ENCODE assay signal across 26 cellular contexts in the genomic region with DNA sequence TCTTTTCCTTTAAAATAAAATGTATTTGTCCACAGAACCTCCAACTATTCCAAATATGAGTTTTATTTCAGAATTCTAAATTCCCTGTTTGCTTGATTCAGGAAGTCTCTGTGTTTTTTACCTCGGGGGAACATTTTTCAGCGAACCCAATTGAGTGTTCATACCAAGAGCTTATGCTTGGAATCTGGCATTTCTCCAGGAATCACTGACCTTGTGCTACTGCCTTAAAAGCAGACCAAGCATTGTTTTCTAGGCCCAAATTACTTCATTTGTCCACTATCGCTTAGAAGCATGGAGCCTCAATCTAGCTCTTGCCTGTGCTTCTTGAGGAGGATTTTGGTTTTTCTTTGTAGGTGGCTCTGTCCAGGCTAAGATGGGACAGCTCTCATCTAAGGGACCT. TPM values are rescaled to one million over a fixed set of nuclear protein-coding genes. Genes with fewer than 3 reads are reported as not detected.
A peak's percentile ranks its signal among the peaks of the same experiment; 100 is the strongest.
DNase-seq lines count a peak whose midpoint lies in the region; ATAC-seq, FAIRE-seq and TF ChIP-seq lines count a peak whose summit lies in the region.
"Had no signal": no experiment of that assay in that cellular context is flagged by ENCODE, and none has a peak within 500 bp of the region (broad histone marks: within the 10 kb centered on the region; RNA-seq: fewer than 3 reads in every experiment).

No MANE protein-coding gene starts in this region.

- no peak overlapping the region for H3K4me3 ChIP-seq in adipocyte (ENCODE audit: low read length)
- no peak overlapping the region for H3K4me3 ChIP-seq in endothelial cell of umbilical vein (replicated peaks in 1 of 3; ENCODE audit: insufficient read depth in 1 of 3, low read depth in 1 of 3, low read length in 3 of 3)
- H3K4me3 ChIP-seq: A549; BLaER1 treated with 17β-estradiol and CSF1 and Interleukin-3, amounts not matched to agents 10 nM and 100 nM; Peyer's patch had no signal

- no peak for TF ChIP-seq CTCF in endothelial cell of umbilical vein (IDR thresholded peaks at IDR 0.05; ENCODE audit: extremely low read depth in 1 of 2, insufficient read depth in 1 of 2, low read depth in 1 of 2, low read length in 2 of 2)
- no peak for TF ChIP-seq CTCF in GM13977 (IDR thresholded peaks at IDR 0.05; ENCODE audit: extremely low read depth, insufficient read depth, missing control alignments)

- TF ChIP-seq POLR2A in endothelial cell of umbilical vein (IDR thresholded peaks at IDR 0.05; ENCODE audit: low read depth, low read length): no peak

- DNase-seq in EL (peak; percentile 1), adipocyte (ENCODE audit: low read depth) (peak; percentile 40), endothelial cell of umbilical vein (ENCODE audit: low read depth, low spot score) (peak; percentile 9), myocyte (ENCODE audit: low read depth) (peak; percentile 1), DMS 273 (lab: John Stamatoyannopoulos, UW; ENCODE audit: unreplicated experiment) (no peak), GM13977 (ENCODE audit: low spot score) (no peak)
- no peak for DNase-seq in activated CD8-positive, alpha-beta memory T cell treated with anti-CD3 and anti-CD28 coated beads, Interleukin-2, amount 10 ng/mL, durations not matched to agents 7 days and 5 days
- DNase-seq: CD8-positive, alpha-beta memory T cell; DMS 273 treated with DMSO at 0.1 percent for 48 hours; HFFc6; Karpas-422; MM.1S; NCI-H1092 treated with DMSO at 0.1 percent for 48 hours; NCI-H1694 treated with DMSO at 0.1 percent for 48 hours; NCI-H2107; NCI-H345; NCI-H774; Peyer's patch; SHP77; SK-N-SH had no signal

- no peak for FAIRE-seq in endothelial cell of umbilical vein (lab: Jason Lieb, UNC)
- FAIRE-seq: A549, H54 had no signal

- H3K36me3 ChIP-seq in adipocyte (ENCODE audit: control insufficient read depth, insufficient read depth, low read length, severe bottlenecking): no peaks in the 10 kb centered on the region
- no peaks in the 10 kb centered on the region for H3K36me3 ChIP-seq in endothelial cell of umbilical vein (ENCODE audit: control insufficient read depth in 2 of 2, extremely low read depth in 1 of 2, insufficient read depth in 2 of 2, low read length in 2 of 2)
- H3K36me3 ChIP-seq: BLaER1 treated with 17β-estradiol and CSF1 and Interleukin-3, amounts not matched to agents 10 nM and 100 nM; Peyer's patch had no signal

- dilution Hi-C loops in endothelial cell of umbilical vein (cut with MboI; ENCODE audit: extremely low pct_ligation_motif_present, low sequenced_read_pairs): no loop called here

- H3K9me3 ChIP-seq in adipocyte (ENCODE audit: control insufficient read depth, low read length): no peaks in the 10 kb centered on the region
- H3K9me3 ChIP-seq in endothelial cell of umbilical vein (replicated peaks; ENCODE audit: control insufficient read depth, insufficient read depth, low read length): no peaks in the 10 kb centered on the region
- H3K9me3 ChIP-seq: A549, Peyer's patch, SK-N-SH had no signal

- H3K27me3 ChIP-seq in adipocyte (replicated peaks; ENCODE audit: control insufficient read depth, insufficient read depth, low read length) (no peaks in the 10 kb centered on the region), endothelial cell of umbilical vein (ENCODE audit: control insufficient read depth in 2 of 2, insufficient read depth in 2 of 2, low read length in 2 of 2) (no peaks in the 10 kb centered on the region)
- H3K27me3 ChIP-seq: BLaER1 treated with 17β-estradiol and CSF1 and Interleukin-3, amounts not matched to agents 10 nM and 100 nM; Peyer's patch had no signal

- H3K9me3 Mint-ChIP-seq in activated CD8-positive, alpha-beta memory T cell treated with anti-CD3 and anti-CD28 coated beads, Interleukin-2, amount 10 ng/mL, durations not matched to agents 7 days and 5 days (ENCODE audit: low read depth): no peaks in the 10 kb centered on the region
- H3K9me3 Mint-ChIP-seq: CD8-positive, alpha-beta memory T cell had no signal

- intact Hi-C loops in endothelial cell of umbilical vein (cut with micrococcal nuclease): no loop called here

- H3K4me2 ChIP-seq in endothelial cell of umbilical vein (ENCODE audit: insufficient read depth, low read length): no peak overlapping the region
- H3K4me2 ChIP-seq: A549, SK-N-SH had no signal

- H3K9me1 ChIP-seq in endothelial cell of umbilical vein (replicated peaks; ENCODE audit: control insufficient read depth, extremely low read depth, insufficient read depth, low read length): no peaks in the 10 kb centered on the region

- H3K79me2 ChIP-seq in endothelial cell of umbilical vein (ENCODE audit: control insufficient read depth, insufficient read depth, low read length): no peaks in the 10 kb centered on the region

- H3K27ac Mint-ChIP-seq in activated CD8-positive, alpha-beta memory T cell treated with anti-CD3 and anti-CD28 coated beads, Interleukin-2, amount 10 ng/mL, durations not matched to agents 7 days and 5 days: no peak overlapping the region
- H3K27ac Mint-ChIP-seq: HFFc6 had no signal

- POLR2A ChIA-PET in endothelial cell of umbilical vein (lab: Charles Lee): no interaction called here

- no peaks in the 10 kb centered on the region for H4K20me1 ChIP-seq in endothelial cell of umbilical vein (replicated peaks; ENCODE audit: control insufficient read depth, extremely low read depth, insufficient read depth, low read length)
- H4K20me1 ChIP-seq: BLaER1 treated with 17β-estradiol and CSF1 and Interleukin-3, amounts not matched to agents 10 nM and 100 nM had no signal

- no peak overlapping the region for H2AFZ ChIP-seq in endothelial cell of umbilical vein (ENCODE audit: low read depth, low read length)

- no peak for ATAC-seq in activated CD8-positive, alpha-beta memory T cell treated with anti-CD3 and anti-CD28 coated beads, Interleukin-2, amount 10 ng/mL, durations not matched to agents 7 days and 5 days
- ATAC-seq in GM19452 (IDR thresholded peaks at IDR 0.05; ENCODE audit: unreplicated experiment): no peak
- ATAC-seq: A549 had no signal

- H3K36me3 Mint-ChIP-seq in activated CD8-positive, alpha-beta memory T cell treated with anti-CD3 and anti-CD28 coated beads, Interleukin-2, amount 10 ng/mL, durations not matched to agents 7 days and 5 days: no peaks in the 10 kb centered on the region

- peaks cover 5% of the 10 kb centered on the region for H3K4me1 Mint-ChIP-seq in activated CD8-positive, alpha-beta memory T cell treated with anti-CD3 and anti-CD28 coated beads, Interleukin-2, amount 10 ng/mL, durations not matched to agents 7 days and 5 days

- in situ Hi-C loops in GM13977 (cut with MboI; ENCODE audit: low pct_unique_long_range_greater_than_20kb, low sequenced_read_pairs, unreplicated experiment): no loop called here

- H3K9ac ChIP-seq in adipocyte (ENCODE audit: low read length) (no peak overlapping the region), endothelial cell of umbilical vein (replicated peaks; ENCODE audit: extremely low read depth, insufficient read depth, low read length) (no peak overlapping the region)
- H3K9ac ChIP-seq: BLaER1 treated with 17β-estradiol and CSF1 and Interleukin-3, amounts not matched to agents 10 nM and 100 nM; SK-N-SH had no signal

- CTCF ChIA-PET in endothelial cell of umbilical vein (lab: Charles Lee): interaction anchor here (0.6 to 1.2 kb wide), 2 partner anchors 162 to 997 kb away, joined by 3 read pairs; no protein-coding TSS in a partner anchor
- CTCF ChIA-PET in activated CD8-positive, alpha-beta memory T cell treated with anti-CD3 and anti-CD28 coated beads, Interleukin-2, amount 10 ng/mL, durations not matched to agents 7 days and 5 days (lab: Charles Lee): no interaction called here

- no peak overlapping the region for H3K27ac ChIP-seq in endothelial cell of umbilical vein (ENCODE audit: insufficient read depth, low read depth, low read length)
- H3K27ac ChIP-seq: A549; BLaER1 treated with 17β-estradiol and CSF1 and Interleukin-3, amounts not matched to agents 10 nM and 100 nM; Peyer's patch had no signal

- no TSS peak for BruUV-seq in endothelial cell of umbilical vein (replicated peaks; lab: Mats Ljungman, UMichigan)

- no peak overlapping the region for H3K4me3 Mint-ChIP-seq in activated CD8-positive, alpha-beta memory T cell treated with anti-CD3 and anti-CD28 coated beads, Interleukin-2, amount 10 ng/mL, durations not matched to agents 7 days and 5 days
- H3K4me3 Mint-ChIP-seq: HFFc6 had no signal

- H3K4me1 ChIP-seq in adipocyte (ENCODE audit: control insufficient read depth, insufficient read depth, low read length) (no peaks in the 10 kb centered on the region), endothelial cell of umbilical vein (ENCODE audit: control insufficient read depth, extremely low read depth, insufficient read depth, low read length) (no peaks in the 10 kb centered on the region)
- H3K4me1 ChIP-seq: A549, Peyer's patch had no signal

- H3K27me3 Mint-ChIP-seq in activated CD8-positive, alpha-beta memory T cell treated with anti-CD3 and anti-CD28 coated beads, Interleukin-2, amount 10 ng/mL, durations not matched to agents 7 days and 5 days: no peaks in the 10 kb centered on the region

TF ChIP-seq in endothelial cell of umbilical vein, 7 proteins besides CTCF, POLR2A, EP300 and RAD21:
- TF ChIP-seq, protein P1, sequence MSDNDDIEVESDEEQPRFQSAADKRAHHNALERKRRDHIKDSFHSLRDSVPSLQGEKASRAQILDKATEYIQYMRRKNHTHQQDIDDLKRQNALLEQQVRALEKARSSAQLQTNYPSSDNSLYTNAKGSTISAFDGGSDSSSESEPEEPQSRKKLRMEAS (IDR thresholded peaks at IDR 0.05; ENCODE audit: insufficient read depth, insufficient read length): no peak
- TF ChIP-seq FOS (IDR thresholded peaks at IDR 0.05; ENCODE audit: borderline replicate concordance, insufficient read depth, low read length): no peak
- no peak for TF ChIP-seq POLR2AphosphoS5 (IDR thresholded peaks at IDR 0.05; ENCODE audit: insufficient read depth, low read depth, low read length)
- TF ChIP-seq GATA2 (IDR thresholded peaks at IDR 0.05; ENCODE audit: insufficient read depth, insufficient read length, low read depth, low read length): no peak
- no peak for TF ChIP-seq EZH2 (IDR thresholded peaks at IDR 0.05; ENCODE audit: borderline replicate concordance, low read depth, low read length, severe bottlenecking)

RNA-seq across cellular contexts. Expression of a gene that starts 59.4 kb away (rescaled TPM):
- not detected in 2 replicates for total RNA-seq in endothelial cell of umbilical vein
- not detected in 2 replicates for polyA plus RNA-seq in endothelial cell of umbilical vein
- polyA plus RNA-seq in endothelial cell of umbilical vein (2011; cell fraction: cytosol; rRNA removed): not detected in 2 replicates
- not detected in 2 replicates for polyA plus RNA-seq in endothelial cell of umbilical vein (2011; cell fraction: nucleus; rRNA removed)
- polyA plus RNA-seq in endothelial cell of umbilical vein (2012): not detected in 2 replicates
- not detected in 2 replicates for polyA minus RNA-seq in endothelial cell of umbilical vein
- not detected for polyA minus RNA-seq in endothelial cell of umbilical vein (2011; cell fraction: cytosol; rRNA and poly(A)+ RNA removed)
- polyA minus RNA-seq in endothelial cell of umbilical vein (2011; cell fraction: nucleus; rRNA and poly(A)+ RNA removed): not detected in 2 replicates
- not detected in 2 replicates for total RNA-seq in myocyte
- polyA plus RNA-seq in myocyte (2012): not detected
- not detected for total RNA-seq in activated CD8-positive, alpha-beta memory T cell treated with anti-CD3 and anti-CD28 coated beads, Interleukin-2, amount 10 ng/mL, durations not matched to agents 7 days and 5 days
- total RNA-seq: CD8-positive, alpha-beta memory T cell; Daoy; HFFc6; HT-29; Peyer's patch had no signal
- polyA plus RNA-seq: A549; CD8-positive, alpha-beta memory T cell; SK-N-SH had no signal

Comparison
In these comparisons a context has a peak if more than half of its experiments do, and no peak if none do; other contexts are left out.
1. DNase-seq: peak in EL (single experiment), adipocyte (single experiment), endothelial cell of umbilical vein (single experiment) and myocyte (single experiment); none in DMS 273 (single experiment), activated CD8-positive, alpha-beta memory T cell treated with anti-CD3 and anti-CD28 coated beads, Interleukin-2, amount 10 ng/mL, durations not matched to agents 7 days and 5 days (single experiment) and GM13977 (single experiment).